In genomic region chr1:176206006-176206960, GRCh38 we compare ENCODE assay signal across 7 cellular contexts. TPM values are rescaled to one million over a fixed set of nuclear protein-coding genes. Genes with fewer than 3 reads are reported as not detected.
A peak's percentile ranks its signal among the peaks of the same experiment; 100 is the strongest.
DNase-seq lines count a peak whose midpoint lies in the region; ATAC-seq lines count a peak whose summit lies in the region.

No MANE protein-coding gene starts in this region.

- peak; percentile 24 for ATAC-seq in GM21447 (IDR thresholded peaks at IDR 0.05; ENCODE audit: unreplicated experiment)
- ATAC-seq in left colon: peak; percentile 53

- in situ Hi-C loops in G401 (cut with HindIII; ENCODE audit: low sequenced_read_pairs): no loop called here

- H3K27ac ChIP-seq in cingulate gyrus (ENCODE audit: low read depth, low read length): peak overlapping the region; percentile 85

- intact Hi-C loops in left colon (cut with DNase I, micrococcal nuclease): no loop called here

- DNase-seq in G401 (ENCODE audit: low spot score) (peak; percentile 43), HT-29 (ENCODE audit: low spot score) (peak; percentile 71), T-helper 1 cell (peak; percentile 6 to 43 (median 12)), left colon (peak; percentile 51 to 59)
- DNase-seq in stimulated activated CD4-positive, alpha-beta T cell treated with anti-CD3 and anti-CD28 coated beads, TNF-alpha, amount 100 ng/mL, for 24 hours (ENCODE audit: low read depth in 3 of 3): peak in 2 of 3 experiments; percentile 2 to 28

RNA-seq across cellular contexts. Expression of gene COP1, which starts 0.8 kb away (rescaled TPM):
- 70.4 and 104 TPM in 2 replicates for total RNA-seq in G401 (2014; rRNA removed; shearing (Covaris generic))
- 42.7 TPM in 2 replicates for total RNA-seq in HT-29 (2014; rRNA removed; shearing (Covaris generic))
- total RNA-seq in left colon: 10 to 100 TPM; 58.1 to 60.7 TPM

Comparison
In these comparisons a context has a peak if more than half of its experiments do, and no peak if none do; other contexts are left out.
1. Peak in every context shown above with its lines: DNase-seq, ATAC-seq and H3K27ac ChIP-seq.
2. DNase-seq: peak in every context shown above with its lines; median percentile 71 in HT-29; 55 in left colon; 43 in G401; 15 in stimulated activated CD4-positive, alpha-beta T cell treated with anti-CD3 and anti-CD28 coated beads, TNF-alpha, amount 100 ng/mL, for 24 hours; 12 in T-helper 1 cell.